Comparison of ENCODE assay signal across 10 cellular contexts in genomic region chr19:12664406-12665280, GRCh38. TPM values are rescaled to one million over a fixed set of nuclear protein-coding genes. Genes with fewer than 3 reads are reported as not detected.
DNase-seq lines count a peak whose midpoint lies in the region; ATAC-seq and TF ChIP-seq lines count a peak whose summit lies in the region.
"Had no signal": no experiment of that assay in that cellular context is flagged by ENCODE, and none has a peak within 500 bp of the region (broad histone marks: within the 10 kb centered on the region; RNA-seq: fewer than 3 reads in every experiment).

No MANE protein-coding gene starts in this region.

- no peaks in the 10 kb centered on the region for H4K20me1 ChIP-seq in SU-DHL-6 (ENCODE audit: low read depth, low read length)

- no peaks in the 10 kb centered on the region for H3K9me2 ChIP-seq in SU-DHL-6 (replicated peaks; ENCODE audit: insufficient read depth, low read length)

- no peaks in the 10 kb centered on the region for H3K27me3 ChIP-seq in SU-DHL-6 (ENCODE audit: low read length)
- H3K27me3 ChIP-seq: cardiac muscle cell had no signal

- peak overlapping the region; percentile 82 for H3K27ac ChIP-seq in SU-DHL-6 (ENCODE audit: low read depth, low read length)
- H3K27ac ChIP-seq: cardiac muscle cell had no signal

- peaks cover 7% of the 10 kb centered on the region; the same call in 1 of the 2 replicates for H3F3A ChIP-seq in SU-DHL-6 (ENCODE audit: insufficient read depth)

- peak overlapping the region; percentile 95; the same call in 1 of the 2 replicates for H3K4me3 ChIP-seq in GM12864 (ENCODE audit: low read depth, low read length)
- H3K4me3 ChIP-seq in SU-DHL-6 (ENCODE audit: insufficient read depth, low read length, poor library complexity, severe bottlenecking) = no peak overlapping the region
- H3K4me3 ChIP-seq: cardiac muscle cell had no signal

- peak overlapping the region; percentile 14 for H2AFZ ChIP-seq in SU-DHL-6 (ENCODE audit: low read depth, low read length, severe bottlenecking)

- no peaks in the 10 kb centered on the region for H3K9me3 ChIP-seq in SU-DHL-6 (ENCODE audit: insufficient read depth, low read length)

- H3K4me2 ChIP-seq in SU-DHL-6 (ENCODE audit: low read depth, low read length, poor library complexity, severe bottlenecking) = peak overlapping the region; percentile 66

- ATAC-seq in GM21825 (IDR thresholded peaks at IDR 0.05; ENCODE audit: unreplicated experiment) (no peak), HG03108 (IDR thresholded peaks at IDR 0.05; ENCODE audit: unreplicated experiment) (no peak)

- TF ChIP-seq CTCF in GM12864 (IDR thresholded peaks at IDR 0.05; ENCODE audit: low read depth, low read length, missing control alignments) (no peak), SU-DHL-6 (IDR thresholded peaks at IDR 0.05; ENCODE audit: insufficient read depth, low read length, poor library complexity, severe bottlenecking) (no peak)

- no peaks in the 10 kb centered on the region; the same call in 1 of the 2 replicates for H3K36me3 ChIP-seq in SU-DHL-6 (ENCODE audit: low read length)

- H3K9ac ChIP-seq in SU-DHL-6 (ENCODE audit: low read length) = peak overlapping the region; percentile 90

- H3K79me2 ChIP-seq in SU-DHL-6 (ENCODE audit: insufficient read depth, low read length) = peaks cover 36% of the 10 kb centered on the region

- DNase-seq in AG20443 (ENCODE audit: low spot score) (peak; percentile 46), GM12864 (ENCODE audit: low read depth) (no peak), iPS-NIHi11 (ENCODE audit: low spot score) (peak; percentile 91), SK-N-DZ (ENCODE audit: low spot score) (no peak), DMS79 treated with DMSO at 0.1 percent for 48 hours (lab: John Stamatoyannopoulos, UW) (no peak)
- DNase-seq: NCI-H1930 had no signal

RNA-seq across cellular contexts. Expression of gene MAN2B1, which starts 1.9 kb away (rescaled TPM):
- 39.2 and 43.2 TPM in 2 replicates for polyA plus RNA-seq in SK-N-DZ (2014; cell fraction: cytosol; rRNA removed)
- 30.1 and 57.5 TPM in 2 replicates for polyA plus RNA-seq in SK-N-DZ (2014; cell fraction: nucleus; rRNA removed)

RNA-seq across cellular contexts. Expression of gene WDR83, which starts 2.0 kb away (rescaled TPM):
- polyA plus RNA-seq in SK-N-DZ (2014; cell fraction: cytosol; rRNA removed) = 18.4 and 20.2 TPM in 2 replicates
- polyA plus RNA-seq in SK-N-DZ (2014; cell fraction: nucleus; rRNA removed) = 17.9 and 23.9 TPM in 2 replicates

RNA-seq across cellular contexts. Expression of gene DHPS, which starts 17.0 kb away (rescaled TPM):
- polyA plus RNA-seq in SK-N-DZ (2014; cell fraction: cytosol; rRNA removed) = 166 and 216 TPM in 2 replicates
- polyA plus RNA-seq in SK-N-DZ (2014; cell fraction: nucleus; rRNA removed) = 315 and 344 TPM in 2 replicates

RNA-seq across cellular contexts. Expression of gene GNG14, which starts 23.2 kb away (rescaled TPM):
- polyA plus RNA-seq in SK-N-DZ (2014; cell fraction: cytosol; rRNA removed) = not detected in 2 replicates
- not detected in 2 replicates for polyA plus RNA-seq in SK-N-DZ (2014; cell fraction: nucleus; rRNA removed)
- polyA plus RNA-seq: cardiac muscle cell had no signal

RNA-seq across cellular contexts. Expression of gene FBXW9, which starts 31.8 kb away (rescaled TPM):
- 17.4 and 17.8 TPM in 2 replicates for polyA plus RNA-seq in SK-N-DZ (2014; cell fraction: cytosol; rRNA removed)
- polyA plus RNA-seq in SK-N-DZ (2014; cell fraction: nucleus; rRNA removed) = 15.1 and 15.9 TPM in 2 replicates

Comparison
In these comparisons a context has a peak if more than half of its experiments do, and no peak if none do; other contexts are left out.
1. DNase-seq: peak in AG20443 (single experiment) and iPS-NIHi11 (single experiment); none in GM12864 (single experiment), SK-N-DZ (single experiment) and DMS79 treated with DMSO at 0.1 percent for 48 hours (single experiment).